In the genomic region with DNA sequence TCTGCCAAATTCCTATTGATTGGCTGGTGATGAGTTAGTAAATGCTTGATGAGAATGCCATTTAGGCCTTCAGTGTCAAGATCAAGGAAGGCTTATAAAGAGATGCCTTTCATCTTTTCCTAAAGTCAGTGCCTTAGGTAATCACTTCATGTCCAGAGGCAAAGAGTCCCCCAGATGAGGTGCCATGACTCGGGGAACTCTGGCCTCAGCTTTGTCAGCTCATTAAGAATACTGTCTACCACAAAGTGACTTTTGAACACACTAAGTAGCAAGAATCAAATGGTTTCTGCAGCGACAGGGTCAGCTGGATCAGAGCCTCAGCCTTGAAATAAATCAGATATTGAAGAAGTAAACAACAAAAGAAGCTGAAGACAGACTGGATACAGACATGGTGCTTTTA, we compare ENCODE assay signal across 1 cellular context.
TF ChIP-seq lines count a peak whose summit lies in the region.

No MANE protein-coding gene starts in this region.

TF ChIP-seq in GM23338, 12 proteins besides CTCF, POLR2A, EP300 and RAD21 (continued from another document):
- TF ChIP-seq ZNF462 (CRISPR knock-in tag; IDR thresholded peaks at IDR 0.05), result no peak
- TF ChIP-seq JUNB (IDR thresholded peaks at IDR 0.05; ENCODE audit: unreplicated experiment), result no peak
- no peak for TF ChIP-seq EZH2phosphoT487 (IDR thresholded peaks at IDR 0.05; ENCODE audit: unreplicated experiment)
- TF ChIP-seq NANOG (IDR thresholded peaks at IDR 0.05; ENCODE audit: borderline replicate concordance), result no peak
- no peak for TF ChIP-seq ZNF114 (CRISPR knock-in tag; IDR thresholded peaks at IDR 0.05)
- TF ChIP-seq, protein P1, sequence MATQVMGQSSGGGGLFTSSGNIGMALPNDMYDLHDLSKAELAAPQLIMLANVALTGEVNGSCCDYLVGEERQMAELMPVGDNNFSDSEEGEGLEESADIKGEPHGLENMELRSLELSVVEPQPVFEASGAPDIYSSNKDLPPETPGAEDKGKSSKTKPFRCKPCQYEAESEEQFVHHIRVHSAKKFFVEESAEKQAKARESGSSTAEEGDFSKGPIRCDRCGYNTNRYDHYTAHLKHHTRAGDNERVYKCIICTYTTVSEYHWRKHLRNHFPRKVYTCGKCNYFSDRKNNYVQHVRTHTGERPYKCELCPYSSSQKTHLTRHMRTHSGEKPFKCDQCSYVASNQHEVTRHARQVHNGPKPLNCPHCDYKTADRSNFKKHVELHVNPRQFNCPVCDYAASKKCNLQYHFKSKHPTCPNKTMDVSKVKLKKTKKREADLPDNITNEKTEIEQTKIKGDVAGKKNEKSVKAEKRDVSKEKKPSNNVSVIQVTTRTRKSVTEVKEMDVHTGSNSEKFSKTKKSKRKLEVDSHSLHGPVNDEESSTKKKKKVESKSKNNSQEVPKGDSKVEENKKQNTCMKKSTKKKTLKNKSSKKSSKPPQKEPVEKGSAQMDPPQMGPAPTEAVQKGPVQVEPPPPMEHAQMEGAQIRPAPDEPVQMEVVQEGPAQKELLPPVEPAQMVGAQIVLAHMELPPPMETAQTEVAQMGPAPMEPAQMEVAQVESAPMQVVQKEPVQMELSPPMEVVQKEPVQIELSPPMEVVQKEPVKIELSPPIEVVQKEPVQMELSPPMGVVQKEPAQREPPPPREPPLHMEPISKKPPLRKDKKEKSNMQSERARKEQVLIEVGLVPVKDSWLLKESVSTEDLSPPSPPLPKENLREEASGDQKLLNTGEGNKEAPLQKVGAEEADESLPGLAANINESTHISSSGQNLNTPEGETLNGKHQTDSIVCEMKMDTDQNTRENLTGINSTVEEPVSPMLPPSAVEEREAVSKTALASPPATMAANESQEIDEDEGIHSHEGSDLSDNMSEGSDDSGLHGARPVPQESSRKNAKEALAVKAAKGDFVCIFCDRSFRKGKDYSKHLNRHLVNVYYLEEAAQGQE (IDR thresholded peaks at IDR 0.05; ENCODE audit: unreplicated experiment), result no peak
- TF ChIP-seq CREB1 (CRISPR knock-in tag; IDR thresholded peaks at IDR 0.05; ENCODE audit: low read depth), result no peak
TF ChIP-seq in GM23338: peak in this region for 0.
